In the genomic region with DNA sequence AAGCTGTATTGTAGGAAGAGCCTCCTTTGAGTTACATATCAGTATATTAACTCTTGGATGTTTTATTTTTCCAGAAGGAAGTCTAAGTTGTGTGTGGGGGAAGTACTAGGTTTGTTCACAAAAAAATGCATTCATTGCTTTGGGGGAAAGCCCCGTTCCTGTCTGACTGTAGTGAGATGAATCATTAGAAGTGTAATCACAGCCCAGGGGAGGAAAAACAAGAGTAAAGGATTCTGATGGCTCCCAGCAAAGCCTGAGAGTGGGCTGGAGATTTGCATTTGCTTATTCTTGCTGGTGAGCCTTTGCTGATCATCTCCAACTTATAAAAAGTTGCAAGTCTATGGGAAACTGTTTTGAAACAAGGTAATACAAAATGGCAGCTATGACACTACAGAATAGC, we compare ENCODE assay signal across 15 cellular contexts.
DNase-seq lines count a peak whose midpoint lies in the region; ATAC-seq and TF ChIP-seq lines count a peak whose summit lies in the region.
"Had no signal": no experiment of that assay in that cellular context is flagged by ENCODE, and none has a peak within 500 bp of the region (broad histone marks: within the 10 kb centered on the region; RNA-seq: fewer than 3 reads in every experiment).

No MANE protein-coding gene starts in this region.

- in situ Hi-C loops in GM13976 (cut with MboI; ENCODE audit: low sequenced_read_pairs, unreplicated experiment), result no loop called here

- DNase-seq in GM13976 (ENCODE audit: low spot score), result peak; percentile 53
- no peak for DNase-seq in omental fat pad (ENCODE audit: low spot score)
- DNase-seq in NCI-H2107 treated with DMSO at 0.1 percent for 48 hours (lab: John Stamatoyannopoulos, UW; ENCODE audit: unreplicated experiment), result no peak
- no peak for DNase-seq in NCI-H2227 treated with DMSO at 0.1 percent for 48 hours (lab: John Stamatoyannopoulos, UW)
- DNase-seq: aorta, Caco-2, esophagus squamous epithelium, kidney, NCI-H1694 had no signal

- no peaks in the 10 kb centered on the region for H3K9me3 Mint-ChIP-seq in activated naive CD8-positive, alpha-beta T cell (ENCODE audit: low read depth)

- TF ChIP-seq CTCF in GM13976 (IDR thresholded peaks at IDR 0.05; ENCODE audit: borderline replicate concordance, control extremely low read depth, extremely low read depth, insufficient read depth, missing control alignments) (no peak), omental fat pad (IDR thresholded peaks at IDR 0.05) (no peak)

- peak; percentile 48 for ATAC-seq in HG02870 (IDR thresholded peaks at IDR 0.05; ENCODE audit: unreplicated experiment)
- peak; percentile 62 for ATAC-seq in omental fat pad (ENCODE audit: low FRiP score)
- no peak for ATAC-seq in GM21515 (IDR thresholded peaks at IDR 0.05; ENCODE audit: unreplicated experiment)
- no peak for ATAC-seq in HG02798 (IDR thresholded peaks at IDR 0.05; ENCODE audit: poor library complexity, unreplicated experiment)
- ATAC-seq: HCT116, Panc1 had no signal

- no peaks in the 10 kb centered on the region for H3K36me3 Mint-ChIP-seq in activated naive CD8-positive, alpha-beta T cell

- H3K4me3 Mint-ChIP-seq in activated naive CD8-positive, alpha-beta T cell, result peak overlapping the region; percentile 24

- H3K27me3 Mint-ChIP-seq in activated naive CD8-positive, alpha-beta T cell, result peaks cover 3% of the 10 kb centered on the region

- peak overlapping the region; percentile 75 for H3K27ac Mint-ChIP-seq in activated naive CD8-positive, alpha-beta T cell

- peaks cover 13% of the 10 kb centered on the region for H3K4me1 Mint-ChIP-seq in activated naive CD8-positive, alpha-beta T cell (ENCODE audit: low read depth)

Comparison
In these comparisons a context has a peak if more than half of its experiments do, and no peak if none do; other contexts are left out.
1. ATAC-seq: peak in HG02870 (single experiment) and omental fat pad (single experiment); none in GM21515 (single experiment) and HG02798 (single experiment).